In genomic region chr9:20436475-20437195, GRCh38 we compare ENCODE assay signal across 21 cellular contexts.
"Had no signal": no experiment of that assay in that cellular context is flagged by ENCODE, and none has a peak within 500 bp of the region (broad histone marks: within the 10 kb centered on the region; RNA-seq: fewer than 3 reads in every experiment).

No MANE protein-coding gene starts in this region.

- H3K4me3 Mint-ChIP-seq: activated CD8-positive, alpha-beta T cell treated with anti-CD3 and anti-CD28 coated beads for 36 hours; activated naive CD8-positive, alpha-beta T cell; T-helper 17 cell; WTC11 had no signal

- H3K36me3 ChIP-seq: adrenal gland, MG63 had no signal

- H3K27me3 ChIP-seq: adrenal gland had no signal

- H3K27ac Mint-ChIP-seq: activated CD8-positive, alpha-beta T cell treated with anti-CD3 and anti-CD28 coated beads for 36 hours; T-helper 17 cell; WTC11 had no signal

- H3K27ac ChIP-seq: adrenal gland, PC-9 had no signal

- H2AFZ ChIP-seq: PC-9 had no signal

- H3K36me3 Mint-ChIP-seq: WTC11 had no signal

- H3K9me3 Mint-ChIP-seq: activated CD8-positive, alpha-beta T cell treated with anti-CD3 and anti-CD28 coated beads for 36 hours; WTC11 had no signal

- FAIRE-seq: colon had no signal

- H3K9me3 ChIP-seq: adrenal gland, MG63 had no signal

- H3K4me2 ChIP-seq: PC-9 had no signal

- H3K27me3 Mint-ChIP-seq: activated CD8-positive, alpha-beta T cell treated with anti-CD3 and anti-CD28 coated beads for 36 hours; activated naive CD8-positive, alpha-beta T cell; T-helper 17 cell had no signal

- DNase-seq: activated CD8-positive, alpha-beta T cell treated with anti-CD3 and anti-CD28 coated beads for 36 hours; activated effector memory CD4-positive, alpha-beta T cell treated with Interleukin-2 at 50 U/mL for 16 hours; activated naive CD4-positive, alpha-beta T cell; anterior cingulate cortex; cerebellar nuclear complex; MG63; MV-4-11; NCI-H1092 treated with DMSO at 0.1 percent for 48 hours; NCI-H1417 treated with DMSO at 0.1 percent for 48 hours; NCI-H1694; NCI-H2029 treated with DMSO at 0.1 percent for 48 hours; NCI-H446; NCI-H524; PC-9; SIG-M5; T-helper 17 cell; T-helper 9 cell had no signal

- H3K4me3 ChIP-seq: adrenal gland, MG63, PC-9 had no signal

- ATAC-seq: activated CD8-positive, alpha-beta T cell treated with anti-CD3 and anti-CD28 coated beads for 36 hours; T-helper 17 cell; WTC11 had no signal
